In genomic region chr13:77528834-77529500, GRCh38 we compare ENCODE assay signal across 1 cellular context.
TF ChIP-seq lines count a peak whose summit lies in the region.

No MANE protein-coding gene starts in this region.

TF ChIP-seq in GM23338, 12 proteins besides CTCF, POLR2A, EP300 and RAD21 (continued from another document):
- TF ChIP-seq, protein P1, sequence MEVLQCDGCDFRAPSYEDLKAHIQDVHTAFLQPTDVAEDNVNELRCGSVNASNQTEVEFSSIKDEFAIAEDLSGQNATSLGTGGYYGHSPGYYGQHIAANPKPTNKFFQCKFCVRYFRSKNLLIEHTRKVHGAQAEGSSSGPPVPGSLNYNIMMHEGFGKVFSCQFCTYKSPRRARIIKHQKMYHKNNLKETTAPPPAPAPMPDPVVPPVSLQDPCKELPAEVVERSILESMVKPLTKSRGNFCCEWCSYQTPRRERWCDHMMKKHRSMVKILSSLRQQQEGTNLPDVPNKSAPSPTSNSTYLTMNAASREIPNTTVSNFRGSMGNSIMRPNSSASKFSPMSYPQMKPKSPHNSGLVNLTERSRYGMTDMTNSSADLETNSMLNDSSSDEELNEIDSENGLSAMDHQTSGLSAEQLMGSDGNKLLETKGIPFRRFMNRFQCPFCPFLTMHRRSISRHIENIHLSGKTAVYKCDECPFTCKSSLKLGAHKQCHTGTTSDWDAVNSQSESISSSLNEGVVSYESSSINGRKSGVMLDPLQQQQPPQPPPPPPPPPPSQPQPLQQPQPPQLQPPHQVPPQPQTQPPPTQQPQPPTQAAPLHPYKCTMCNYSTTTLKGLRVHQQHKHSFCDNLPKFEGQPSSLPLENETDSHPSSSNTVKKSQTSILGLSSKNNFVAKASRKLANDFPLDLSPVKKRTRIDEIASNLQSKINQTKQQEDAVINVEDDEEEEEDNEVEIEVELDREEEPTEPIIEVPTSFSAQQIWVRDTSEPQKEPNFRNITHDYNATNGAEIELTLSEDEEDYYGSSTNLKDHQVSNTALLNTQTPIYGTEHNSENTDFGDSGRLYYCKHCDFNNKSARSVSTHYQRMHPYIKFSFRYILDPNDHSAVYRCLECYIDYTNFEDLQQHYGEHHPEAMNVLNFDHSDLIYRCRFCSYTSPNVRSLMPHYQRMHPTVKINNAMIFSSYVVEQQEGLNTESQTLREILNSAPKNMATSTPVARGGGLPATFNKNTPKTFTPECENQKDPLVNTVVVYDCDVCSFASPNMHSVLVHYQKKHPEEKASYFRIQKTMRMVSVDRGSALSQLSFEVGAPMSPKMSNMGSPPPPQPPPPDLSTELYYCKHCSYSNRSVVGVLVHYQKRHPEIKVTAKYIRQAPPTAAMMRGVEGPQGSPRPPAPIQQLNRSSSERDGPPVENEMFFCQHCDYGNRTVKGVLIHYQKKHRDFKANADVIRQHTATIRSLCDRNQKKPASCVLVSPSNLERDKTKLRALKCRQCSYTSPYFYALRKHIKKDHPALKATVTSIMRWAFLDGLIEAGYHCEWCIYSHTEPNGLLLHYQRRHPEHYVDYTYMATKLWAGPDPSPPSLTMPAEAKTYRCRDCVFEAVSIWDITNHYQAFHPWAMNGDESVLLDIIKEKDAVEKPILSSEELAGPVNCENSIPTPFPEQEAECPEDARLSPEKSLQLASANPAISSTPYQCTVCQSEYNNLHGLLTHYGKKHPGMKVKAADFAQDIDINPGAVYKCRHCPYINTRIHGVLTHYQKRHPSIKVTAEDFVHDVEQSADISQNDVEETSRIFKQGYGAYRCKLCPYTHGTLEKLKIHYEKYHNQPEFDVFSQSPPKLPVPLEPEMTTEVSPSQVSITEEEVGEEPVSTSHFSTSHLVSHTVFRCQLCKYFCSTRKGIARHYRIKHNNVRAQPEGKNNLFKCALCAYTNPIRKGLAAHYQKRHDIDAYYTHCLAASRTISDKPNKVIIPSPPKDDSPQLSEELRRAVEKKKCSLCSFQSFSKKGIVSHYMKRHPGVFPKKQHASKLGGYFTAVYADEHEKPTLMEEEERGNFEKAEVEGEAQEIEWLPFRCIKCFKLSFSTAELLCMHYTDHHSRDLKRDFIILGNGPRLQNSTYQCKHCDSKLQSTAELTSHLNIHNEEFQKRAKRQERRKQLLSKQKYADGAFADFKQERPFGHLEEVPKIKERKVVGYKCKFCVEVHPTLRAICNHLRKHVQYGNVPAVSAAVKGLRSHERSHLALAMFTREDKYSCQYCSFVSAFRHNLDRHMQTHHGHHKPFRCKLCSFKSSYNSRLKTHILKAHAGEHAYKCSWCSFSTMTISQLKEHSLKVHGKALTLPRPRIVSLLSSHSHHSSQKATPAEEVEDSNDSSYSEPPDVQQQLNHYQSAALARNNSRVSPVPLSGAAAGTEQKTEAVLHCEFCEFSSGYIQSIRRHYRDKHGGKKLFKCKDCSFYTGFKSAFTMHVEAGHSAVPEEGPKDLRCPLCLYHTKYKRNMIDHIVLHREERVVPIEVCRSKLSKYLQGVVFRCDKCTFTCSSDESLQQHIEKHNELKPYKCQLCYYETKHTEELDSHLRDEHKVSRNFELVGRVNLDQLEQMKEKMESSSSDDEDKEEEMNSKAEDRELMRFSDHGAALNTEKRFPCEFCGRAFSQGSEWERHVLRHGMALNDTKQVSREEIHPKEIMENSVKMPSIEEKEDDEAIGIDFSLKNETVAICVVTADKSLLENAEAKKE (CRISPR knock-in tag; IDR thresholded peaks at IDR 0.05), result no peak
- TF ChIP-seq ZNF114 (CRISPR knock-in tag; IDR thresholded peaks at IDR 0.05) (no peak), STAT1 (IDR thresholded peaks at IDR 0.05; ENCODE audit: unreplicated experiment) (no peak), REST (IDR thresholded peaks at IDR 0.05; ENCODE audit: unreplicated experiment) (no peak), EZH2 (IDR thresholded peaks at IDR 0.05; ENCODE audit: low read depth, unreplicated experiment) (no peak), ZNF331 (CRISPR knock-in tag; IDR thresholded peaks at IDR 0.05; ENCODE audit: low read depth) (no peak), NANOG (IDR thresholded peaks at IDR 0.05; ENCODE audit: borderline replicate concordance) (no peak), JUNB (IDR thresholded peaks at IDR 0.05; ENCODE audit: unreplicated experiment) (no peak)
